Comparison of ENCODE assay signal across 9 cellular contexts in genomic region chr11:92226331-92227232, GRCh38. TPM values are rescaled to one million over a fixed set of nuclear protein-coding genes. Genes with fewer than 3 reads are reported as not detected.
DNase-seq lines count a peak whose midpoint lies in the region; ATAC-seq, FAIRE-seq and TF ChIP-seq lines count a peak whose summit lies in the region.
"Had no signal": no experiment of that assay in that cellular context is flagged by ENCODE, and none has a peak within 500 bp of the region (broad histone marks: within the 10 kb centered on the region; RNA-seq: fewer than 3 reads in every experiment).

No MANE protein-coding gene starts in this region.

- WGBS in right lobe of liver (ENCODE audit: insufficient coverage, low coverage, low lambda C conversion rate, missing lambda C conversion rate), result 1% methylated on average over 16 of the region's 65 CpGs
- WGBS in HepG2 (ENCODE audit: low lambda C conversion rate), result 32% methylated on average over 35 of the region's 65 CpGs
- WGBS in ectodermal cell, 2 experiments, result 0 to 1% methylated on average over 65 of the region's 65 CpGs

- H3K27ac Mint-ChIP-seq in Caco-2 (ENCODE audit: unreplicated experiment), result no peak overlapping the region

- no peak for TF ChIP-seq RAD21 in HepG2 (CRISPR knock-in tag; IDR thresholded peaks at IDR 0.05)

- no peaks in the 10 kb centered on the region for H4K20me1 ChIP-seq in HepG2 (ENCODE audit: insufficient read depth, low read length)

- no peak for TF ChIP-seq CTCF in right lobe of liver (IDR thresholded peaks at IDR 0.05)
- no peak for TF ChIP-seq CTCF in HepG2 (CRISPR knock-in tag; IDR thresholded peaks at IDR 0.05)
- TF ChIP-seq CTCF in Caco-2 (IDR thresholded peaks at IDR 0.05; ENCODE audit: insufficient read depth in 1 of 2, low read depth in 1 of 2, low read length in 1 of 2, severe bottlenecking in 1 of 2, unreplicated experiment in 1 of 2), result no peak

- DNase-seq in right lobe of liver (peak in 1 of 3 donors; percentile 18), HepG2 (ENCODE audit: low spot score) (no peak), Caco-2 (no peak), NCI-H187 treated with DMSO at 0.1 percent for 48 hours (lab: John Stamatoyannopoulos, UW) (no peak), kidney glomerular epithelial cell (lab: John Stamatoyannopoulos, UW) (no peak)
- DNase-seq in stimulated activated CD4-positive, alpha-beta T cell treated with anti-CD3 and anti-CD28 coated beads, Interleukin-2, amount 100 ng/mL, for 48 hours, result no peak
- DNase-seq: NCI-H2029 treated with DMSO at 0.1 percent for 48 hours had no signal

- CTCF ChIA-PET in HepG2 (lab: Yijun Ruan, JAX; ENCODE audit: low intra/inter-chr PET ratio, low total read pairs), result no interaction called here
- CTCF ChIA-PET in Caco-2 (lab: Charles Lee), result interaction anchor here (0.6 kb wide), 1 partner anchor 93 kb away, joined by 3 read pairs; no protein-coding TSS in a partner anchor

- peak in 1 of 4 donors; percentile 19 for ATAC-seq in right lobe of liver
- no peak for ATAC-seq in HepG2

- no peak overlapping the region for H2AFZ ChIP-seq in HepG2 (ENCODE audit: low read length)

- H3K4me1 ChIP-seq in right lobe of liver (peaks cover 0 to 12% (median 0%) of the 10 kb centered on the region in 4 donors), HepG2 (ENCODE audit: insufficient read depth, low read length) (no peaks in the 10 kb centered on the region), ectodermal cell (ENCODE audit: control insufficient read depth, insufficient read depth, low read length) (peaks cover 29% of the 10 kb centered on the region), muscle layer of duodenum (ENCODE audit: control insufficient read depth in 1 of 2, insufficient read depth in 2 of 2, low read length in 2 of 2) (peaks cover 0 to 38% of the 10 kb centered on the region in 2 donors), Caco-2 (no peaks in the 10 kb centered on the region)

- no peaks in the 10 kb centered on the region for H3K36me3 ChIP-seq in right lobe of liver
- no peaks in the 10 kb centered on the region for H3K36me3 ChIP-seq in HepG2 (replicated peaks in 1 of 2; ENCODE audit: control insufficient read depth in 1 of 2, insufficient read depth in 2 of 2, low read length in 2 of 2)
- H3K36me3 ChIP-seq in ectodermal cell (ENCODE audit: control insufficient read depth, insufficient read depth, low read length), result no peaks in the 10 kb centered on the region
- no peaks in the 10 kb centered on the region for H3K36me3 ChIP-seq in muscle layer of duodenum (ENCODE audit: control insufficient read depth in 1 of 2, insufficient read depth in 2 of 2, low read length in 2 of 2)
- no peaks in the 10 kb centered on the region for H3K36me3 ChIP-seq in Caco-2 (ENCODE audit: control insufficient read depth, insufficient read depth, low read length)

- intact Hi-C loops in right lobe of liver (cut with DNase I) (no loop called here), HepG2 (cut with micrococcal nuclease; ENCODE audit: unreplicated experiment) (no loop called here), Caco-2 (cut with micrococcal nuclease; ENCODE audit: unreplicated experiment) (no loop called here)

- no peak for FAIRE-seq in HepG2 (lab: Jason Lieb, UNC)

- H3K27ac ChIP-seq in right lobe of liver (no peak overlapping the region), HepG2 (ENCODE audit: extremely low read length, insufficient read depth, low read length) (no peak overlapping the region), ectodermal cell (ENCODE audit: insufficient read depth, low read depth, low read length, poor library complexity, severe bottlenecking) (peak overlapping the region; percentile 38), muscle layer of duodenum (ENCODE audit: low read length) (no peak overlapping the region)

- H3K27me3 ChIP-seq in right lobe of liver, result peaks cover 0 to 17% of the 10 kb centered on the region in 2 donors
- peaks cover 5 to 34% of the 10 kb centered on the region in 2 experiments; a peak in 4 of 5 replicates for H3K27me3 ChIP-seq in HepG2 (ENCODE audit: control insufficient read depth in 1 of 2, insufficient read depth in 2 of 2, low read length in 2 of 2)
- H3K27me3 ChIP-seq in ectodermal cell (ENCODE audit: control insufficient read depth, insufficient read depth, low read length, poor library complexity, severe bottlenecking), result peaks cover 44% of the 10 kb centered on the region
- H3K27me3 ChIP-seq in muscle layer of duodenum (ENCODE audit: low read depth, low read length), result peaks cover 38% of the 10 kb centered on the region
- no peaks in the 10 kb centered on the region for H3K27me3 ChIP-seq in Caco-2 (replicated peaks; ENCODE audit: control insufficient read depth, insufficient read depth, low read length)

- TF ChIP-seq POLR2A in right lobe of liver (IDR thresholded peaks at IDR 0.05), result no peak
- no peak for TF ChIP-seq POLR2A in HepG2 (IDR thresholded peaks at IDR 0.05; ENCODE audit: insufficient read depth in 1 of 2, low read depth in 2 of 2, low read length in 2 of 2)

- no peaks in the 10 kb centered on the region for H3K36me3 Mint-ChIP-seq in Caco-2 (ENCODE audit: insufficient read depth, unreplicated experiment)

- no peak overlapping the region for H3K4me3 Mint-ChIP-seq in Caco-2 (ENCODE audit: unreplicated experiment)

- H3K9me3 Mint-ChIP-seq in Caco-2 (ENCODE audit: unreplicated experiment), result no peaks in the 10 kb centered on the region

- no peak overlapping the region for H3K4me2 ChIP-seq in HepG2 (ENCODE audit: low read depth, low read length)

- no peak for TF ChIP-seq EP300 in HepG2 (IDR thresholded peaks at IDR 0.05; ENCODE audit: low read depth in 2 of 2, low read length in 2 of 2)
- TF ChIP-seq EP300 in HepG2 (CRISPR knock-in tag; IDR thresholded peaks at IDR 0.05; ENCODE audit: borderline replicate concordance), result no peak

- no peaks in the 10 kb centered on the region for H3K79me2 ChIP-seq in HepG2 (ENCODE audit: insufficient read depth, low read length)

- POLR2A ChIA-PET in HepG2 (lab: Yijun Ruan, JAX), result no interaction called here
- POLR2A ChIA-PET in Caco-2 (lab: Charles Lee), result no interaction called here

- no peaks in the 10 kb centered on the region for H3K27me3 Mint-ChIP-seq in Caco-2 (ENCODE audit: insufficient read depth, unreplicated experiment)

- H3K4me3 ChIP-seq in right lobe of liver (peak overlapping the region in 2 of 3 donors; percentile 4 to 21), HepG2 (replicated peaks in 1 of 3; ENCODE audit: insufficient read depth in 1 of 3, low read depth in 2 of 3, low read length in 3 of 3) (no peak overlapping the region), ectodermal cell (ENCODE audit: insufficient read depth, low read depth, low read length) (peak overlapping the region; percentile 55), muscle layer of duodenum (ENCODE audit: low read depth in 1 of 2, low read length in 2 of 2) (peak overlapping the region; percentile 16 to 72), Caco-2 (ENCODE audit: low read depth, low read length) (no peak overlapping the region)

- BruUV-seq in HepG2 (replicated peaks; lab: Mats Ljungman, UMichigan) (no TSS peak), Caco-2 (replicated peaks; lab: Mats Ljungman, UMichigan) (no TSS peak)

- H3K9ac ChIP-seq in HepG2 (ENCODE audit: insufficient read depth, low read depth, low read length), result no peak overlapping the region

- H3K9me3 ChIP-seq in right lobe of liver, result no peaks in the 10 kb centered on the region
- H3K9me3 ChIP-seq in HepG2 (ENCODE audit: low read length), result no peaks in the 10 kb centered on the region
- H3K9me3 ChIP-seq in ectodermal cell (ENCODE audit: control insufficient read depth, low read length), result no peaks in the 10 kb centered on the region
- no peaks in the 10 kb centered on the region for H3K9me3 ChIP-seq in muscle layer of duodenum (ENCODE audit: control insufficient read depth in 1 of 2, low read length in 2 of 2)
- peaks cover 13% of the 10 kb centered on the region; the same call in 1 of the 2 replicates for H3K9me3 ChIP-seq in Caco-2

- no peaks in the 10 kb centered on the region for H3K4me1 Mint-ChIP-seq in Caco-2 (ENCODE audit: low read depth, unreplicated experiment)

- in situ Hi-C loops in HepG2 (cut with HindIII; ENCODE audit: extremely low pct_ligation_motif_present, low pct_unique_long_range_greater_than_20kb), result no loop called here

TF ChIP-seq in HepG2, 621 proteins besides CTCF, POLR2A, EP300 and RAD21 (continues in another document):
- TF ChIP-seq ZEB1 (IDR thresholded peaks at IDR 0.05; ENCODE audit: insufficient replicate concordance, low read depth), result no peak
- TF ChIP-seq ZNF136 (CRISPR knock-in tag; IDR thresholded peaks at IDR 0.05; ENCODE audit: low read depth), result no peak

RNA-seq across cellular contexts. Expression of gene FAT3, which starts 2.0 kb away (rescaled TPM):
- under 1 TPM; 0.04 to 0.42 (median 0.12) TPM for total RNA-seq in right lobe of liver
- total RNA-seq in HepG2 (2016; rRNA removed; fragmentation: Illumina TruSeq; extraction: Trizol), result not detected in 2 replicates
- not detected in 2 replicates for total RNA-seq in HepG2 (2016; cell fraction: cytosol; rRNA removed; fragmentation: Illumina TruSeq; extraction: Trizol; ENCODE audit: low read depth)
- total RNA-seq in HepG2 (2016; cell fraction: insoluble cytoplasmic fraction; rRNA removed; fragmentation: Illumina TruSeq; extraction: Trizol), result 0.06 TPM in 1 of 2 replicates, not detected in the other
- total RNA-seq in HepG2 (2016; cell fraction: membrane; rRNA removed; fragmentation: Illumina TruSeq; extraction: Trizol), result not detected in 2 replicates
- total RNA-seq in HepG2 (2016; cell fraction: nucleus; rRNA removed; fragmentation: Illumina TruSeq; extraction: Trizol), result not detected in 2 replicates
- not detected in 2 replicates for polyA plus RNA-seq in HepG2 (2011; rRNA removed)
- not detected in 2 replicates for polyA plus RNA-seq in HepG2 (2011; cell fraction: cytosol; rRNA removed)
- polyA plus RNA-seq in HepG2 (2011; cell fraction: nucleus; rRNA removed), result not detected in 2 replicates
- not detected in 2 replicates for polyA plus RNA-seq in HepG2 (2012)
- not detected in 2 replicates for polyA plus RNA-seq in HepG2 (2016; cell fraction: cytosol; fragmentation: Illumina TruSeq; extraction: Trizol; ENCODE audit: low read depth)
- not detected in 2 replicates for polyA plus RNA-seq in HepG2 (2016; cell fraction: insoluble cytoplasmic fraction; fragmentation: Illumina TruSeq; extraction: Trizol; ENCODE audit: low read depth)
- polyA plus RNA-seq in HepG2 (2016; cell fraction: membrane; fragmentation: Illumina TruSeq; extraction: Trizol; ENCODE audit: low read depth), result not detected in 2 replicates
- not detected in 2 replicates for polyA plus RNA-seq in HepG2 (2016; cell fraction: nucleus; fragmentation: Illumina TruSeq; extraction: Trizol; ENCODE audit: insufficient read depth, low read depth)
- polyA minus RNA-seq in HepG2 (2011; rRNA and poly(A)+ RNA removed; ENCODE audit: low replicate concordance), result 0.02 TPM in 1 of 2 replicates, not detected in the other
- not detected in 2 replicates for polyA minus RNA-seq in HepG2 (2011; cell fraction: cytosol; rRNA and poly(A)+ RNA removed)
- not detected in 2 replicates for polyA minus RNA-seq in HepG2 (2011; cell fraction: nucleus; rRNA and poly(A)+ RNA removed)
- 3.3 TPM for polyA plus RNA-seq in ectodermal cell (2013, experiment 1 of 4)
- polyA plus RNA-seq in ectodermal cell (2013, experiment 2 of 4), result 3.6 TPM
- 4.6 TPM for polyA plus RNA-seq in ectodermal cell (2013, experiment 3 of 4)
- 4.7 TPM for polyA plus RNA-seq in ectodermal cell (2013, experiment 4 of 4)
- total RNA-seq in Caco-2 (2022), result 0.02 TPM in 1 of 2 replicates, not detected in the other

Comparison
In these comparisons a context has a peak if more than half of its experiments do, and no peak if none do; other contexts are left out.
1. H3K4me3 ChIP-seq: peak in right lobe of liver (2 of 3), ectodermal cell (single experiment) and muscle layer of duodenum (2 of 2); none in HepG2 (0 of 3) and Caco-2 (single experiment).